Comparison of ENCODE assay signal across 2 cellular contexts in genomic region chr9:72951520-72952393, GRCh38.
A peak's percentile ranks its signal among the peaks of the same experiment; 100 is the strongest.
TF ChIP-seq lines count a peak whose summit lies in the region.

No MANE protein-coding gene starts in this region.

TF ChIP-seq in GM23338, 12 proteins besides CTCF, POLR2A, EP300 and RAD21:
- TF ChIP-seq NANOG (IDR thresholded peaks at IDR 0.05; ENCODE audit: borderline replicate concordance) (no peak), POLR2AphosphoS5 (IDR thresholded peaks at IDR 0.05; ENCODE audit: low read depth) (no peak), STAT1 (IDR thresholded peaks at IDR 0.05; ENCODE audit: unreplicated experiment) (no peak), EZH2 (IDR thresholded peaks at IDR 0.05; ENCODE audit: low read depth, unreplicated experiment) (no peak), JUNB (IDR thresholded peaks at IDR 0.05; ENCODE audit: unreplicated experiment) (no peak), ZNF114 (CRISPR knock-in tag; IDR thresholded peaks at IDR 0.05) (no peak), REST (IDR thresholded peaks at IDR 0.05; ENCODE audit: unreplicated experiment) (no peak), ZNF331 (CRISPR knock-in tag; IDR thresholded peaks at IDR 0.05; ENCODE audit: low read depth) (no peak), EZH2phosphoT487 (IDR thresholded peaks at IDR 0.05; ENCODE audit: unreplicated experiment) (no peak), CREB1 (CRISPR knock-in tag; IDR thresholded peaks at IDR 0.05; ENCODE audit: low read depth) (no peak)
- TF ChIP-seq, protein P1, sequence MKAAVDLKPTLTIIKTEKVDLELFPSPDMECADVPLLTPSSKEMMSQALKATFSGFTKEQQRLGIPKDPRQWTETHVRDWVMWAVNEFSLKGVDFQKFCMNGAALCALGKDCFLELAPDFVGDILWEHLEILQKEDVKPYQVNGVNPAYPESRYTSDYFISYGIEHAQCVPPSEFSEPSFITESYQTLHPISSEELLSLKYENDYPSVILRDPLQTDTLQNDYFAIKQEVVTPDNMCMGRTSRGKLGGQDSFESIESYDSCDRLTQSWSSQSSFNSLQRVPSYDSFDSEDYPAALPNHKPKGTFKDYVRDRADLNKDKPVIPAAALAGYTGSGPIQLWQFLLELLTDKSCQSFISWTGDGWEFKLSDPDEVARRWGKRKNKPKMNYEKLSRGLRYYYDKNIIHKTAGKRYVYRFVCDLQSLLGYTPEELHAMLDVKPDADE (IDR thresholded peaks at IDR 0.05): no peak
- TF ChIP-seq, protein P2, sequence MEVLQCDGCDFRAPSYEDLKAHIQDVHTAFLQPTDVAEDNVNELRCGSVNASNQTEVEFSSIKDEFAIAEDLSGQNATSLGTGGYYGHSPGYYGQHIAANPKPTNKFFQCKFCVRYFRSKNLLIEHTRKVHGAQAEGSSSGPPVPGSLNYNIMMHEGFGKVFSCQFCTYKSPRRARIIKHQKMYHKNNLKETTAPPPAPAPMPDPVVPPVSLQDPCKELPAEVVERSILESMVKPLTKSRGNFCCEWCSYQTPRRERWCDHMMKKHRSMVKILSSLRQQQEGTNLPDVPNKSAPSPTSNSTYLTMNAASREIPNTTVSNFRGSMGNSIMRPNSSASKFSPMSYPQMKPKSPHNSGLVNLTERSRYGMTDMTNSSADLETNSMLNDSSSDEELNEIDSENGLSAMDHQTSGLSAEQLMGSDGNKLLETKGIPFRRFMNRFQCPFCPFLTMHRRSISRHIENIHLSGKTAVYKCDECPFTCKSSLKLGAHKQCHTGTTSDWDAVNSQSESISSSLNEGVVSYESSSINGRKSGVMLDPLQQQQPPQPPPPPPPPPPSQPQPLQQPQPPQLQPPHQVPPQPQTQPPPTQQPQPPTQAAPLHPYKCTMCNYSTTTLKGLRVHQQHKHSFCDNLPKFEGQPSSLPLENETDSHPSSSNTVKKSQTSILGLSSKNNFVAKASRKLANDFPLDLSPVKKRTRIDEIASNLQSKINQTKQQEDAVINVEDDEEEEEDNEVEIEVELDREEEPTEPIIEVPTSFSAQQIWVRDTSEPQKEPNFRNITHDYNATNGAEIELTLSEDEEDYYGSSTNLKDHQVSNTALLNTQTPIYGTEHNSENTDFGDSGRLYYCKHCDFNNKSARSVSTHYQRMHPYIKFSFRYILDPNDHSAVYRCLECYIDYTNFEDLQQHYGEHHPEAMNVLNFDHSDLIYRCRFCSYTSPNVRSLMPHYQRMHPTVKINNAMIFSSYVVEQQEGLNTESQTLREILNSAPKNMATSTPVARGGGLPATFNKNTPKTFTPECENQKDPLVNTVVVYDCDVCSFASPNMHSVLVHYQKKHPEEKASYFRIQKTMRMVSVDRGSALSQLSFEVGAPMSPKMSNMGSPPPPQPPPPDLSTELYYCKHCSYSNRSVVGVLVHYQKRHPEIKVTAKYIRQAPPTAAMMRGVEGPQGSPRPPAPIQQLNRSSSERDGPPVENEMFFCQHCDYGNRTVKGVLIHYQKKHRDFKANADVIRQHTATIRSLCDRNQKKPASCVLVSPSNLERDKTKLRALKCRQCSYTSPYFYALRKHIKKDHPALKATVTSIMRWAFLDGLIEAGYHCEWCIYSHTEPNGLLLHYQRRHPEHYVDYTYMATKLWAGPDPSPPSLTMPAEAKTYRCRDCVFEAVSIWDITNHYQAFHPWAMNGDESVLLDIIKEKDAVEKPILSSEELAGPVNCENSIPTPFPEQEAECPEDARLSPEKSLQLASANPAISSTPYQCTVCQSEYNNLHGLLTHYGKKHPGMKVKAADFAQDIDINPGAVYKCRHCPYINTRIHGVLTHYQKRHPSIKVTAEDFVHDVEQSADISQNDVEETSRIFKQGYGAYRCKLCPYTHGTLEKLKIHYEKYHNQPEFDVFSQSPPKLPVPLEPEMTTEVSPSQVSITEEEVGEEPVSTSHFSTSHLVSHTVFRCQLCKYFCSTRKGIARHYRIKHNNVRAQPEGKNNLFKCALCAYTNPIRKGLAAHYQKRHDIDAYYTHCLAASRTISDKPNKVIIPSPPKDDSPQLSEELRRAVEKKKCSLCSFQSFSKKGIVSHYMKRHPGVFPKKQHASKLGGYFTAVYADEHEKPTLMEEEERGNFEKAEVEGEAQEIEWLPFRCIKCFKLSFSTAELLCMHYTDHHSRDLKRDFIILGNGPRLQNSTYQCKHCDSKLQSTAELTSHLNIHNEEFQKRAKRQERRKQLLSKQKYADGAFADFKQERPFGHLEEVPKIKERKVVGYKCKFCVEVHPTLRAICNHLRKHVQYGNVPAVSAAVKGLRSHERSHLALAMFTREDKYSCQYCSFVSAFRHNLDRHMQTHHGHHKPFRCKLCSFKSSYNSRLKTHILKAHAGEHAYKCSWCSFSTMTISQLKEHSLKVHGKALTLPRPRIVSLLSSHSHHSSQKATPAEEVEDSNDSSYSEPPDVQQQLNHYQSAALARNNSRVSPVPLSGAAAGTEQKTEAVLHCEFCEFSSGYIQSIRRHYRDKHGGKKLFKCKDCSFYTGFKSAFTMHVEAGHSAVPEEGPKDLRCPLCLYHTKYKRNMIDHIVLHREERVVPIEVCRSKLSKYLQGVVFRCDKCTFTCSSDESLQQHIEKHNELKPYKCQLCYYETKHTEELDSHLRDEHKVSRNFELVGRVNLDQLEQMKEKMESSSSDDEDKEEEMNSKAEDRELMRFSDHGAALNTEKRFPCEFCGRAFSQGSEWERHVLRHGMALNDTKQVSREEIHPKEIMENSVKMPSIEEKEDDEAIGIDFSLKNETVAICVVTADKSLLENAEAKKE (CRISPR knock-in tag; IDR thresholded peaks at IDR 0.05): no peak
TF ChIP-seq in GM23338: peak in this region for 0.

TF ChIP-seq in K562, 482 proteins besides CTCF, POLR2A, EP300 and RAD21:
- TF ChIP-seq RNF2 (IDR thresholded peaks at IDR 0.05): no peak
- TF ChIP-seq CCAR2 (IDR thresholded peaks at IDR 0.05; ENCODE audit: low read depth, low read length): no peak
- 0 out of 2 replicates have a peak, but pooled peaks have one; percentile 15 for TF ChIP-seq ELF1 (tag; IDR thresholded peaks at IDR 0.05)
- TF ChIP-seq, protein P3, sequence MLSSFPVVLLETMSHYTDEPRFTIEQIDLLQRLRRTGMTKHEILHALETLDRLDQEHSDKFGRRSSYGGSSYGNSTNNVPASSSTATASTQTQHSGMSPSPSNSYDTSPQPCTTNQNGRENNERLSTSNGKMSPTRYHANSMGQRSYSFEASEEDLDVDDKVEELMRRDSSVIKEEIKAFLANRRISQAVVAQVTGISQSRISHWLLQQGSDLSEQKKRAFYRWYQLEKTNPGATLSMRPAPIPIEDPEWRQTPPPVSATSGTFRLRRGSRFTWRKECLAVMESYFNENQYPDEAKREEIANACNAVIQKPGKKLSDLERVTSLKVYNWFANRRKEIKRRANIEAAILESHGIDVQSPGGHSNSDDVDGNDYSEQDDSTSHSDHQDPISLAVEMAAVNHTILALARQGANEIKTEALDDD (IDR thresholded peaks at IDR 0.05): no peak
- no peak for TF ChIP-seq ZNF12 (CRISPR knock-in tag; IDR thresholded peaks at IDR 0.05)
- no peak for TF ChIP-seq U2AF1 (optimal IDR thresholded peaks at IDR 0.05; ENCODE audit: low read depth, low read length)
- no peak for TF ChIP-seq ZFP1 (CRISPR knock-in tag; IDR thresholded peaks at IDR 0.05)
- TF ChIP-seq, protein P4, sequence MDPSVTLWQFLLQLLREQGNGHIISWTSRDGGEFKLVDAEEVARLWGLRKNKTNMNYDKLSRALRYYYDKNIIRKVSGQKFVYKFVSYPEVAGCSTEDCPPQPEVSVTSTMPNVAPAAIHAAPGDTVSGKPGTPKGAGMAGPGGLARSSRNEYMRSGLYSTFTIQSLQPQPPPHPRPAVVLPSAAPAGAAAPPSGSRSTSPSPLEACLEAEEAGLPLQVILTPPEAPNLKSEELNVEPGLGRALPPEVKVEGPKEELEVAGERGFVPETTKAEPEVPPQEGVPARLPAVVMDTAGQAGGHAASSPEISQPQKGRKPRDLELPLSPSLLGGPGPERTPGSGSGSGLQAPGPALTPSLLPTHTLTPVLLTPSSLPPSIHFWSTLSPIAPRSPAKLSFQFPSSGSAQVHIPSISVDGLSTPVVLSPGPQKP (CRISPR knock-in tag; IDR thresholded peaks at IDR 0.05): no peak
- no peak for TF ChIP-seq CBX5 (IDR thresholded peaks at IDR 0.05; ENCODE audit: borderline replicate concordance, low read depth)
- TF ChIP-seq KDM5B (IDR thresholded peaks at IDR 0.05; ENCODE audit: insufficient replicate concordance, low read depth, low read length): no peak
- no peak for TF ChIP-seq NCOA6 (IDR thresholded peaks at IDR 0.05)
- no peak for TF ChIP-seq CLOCK (CRISPR knock-in tag; IDR thresholded peaks at IDR 0.05; ENCODE audit: borderline replicate concordance)
- no peak for TF ChIP-seq POU5F1 (IDR thresholded peaks at IDR 0.05; ENCODE audit: borderline replicate concordance, low read depth, low read length, partially characterized antibody)
- no peak for TF ChIP-seq ZNF384 (IDR thresholded peaks at IDR 0.05; ENCODE audit: low read depth, low read length)
- no peak for TF ChIP-seq HNRNPUL1 (IDR thresholded peaks at IDR 0.05; ENCODE audit: low read length)
- no peak for TF ChIP-seq THAP7 (CRISPR knock-in tag; IDR thresholded peaks at IDR 0.05)
- no peak for TF ChIP-seq HNRNPLL (IDR thresholded peaks at IDR 0.05; ENCODE audit: low read depth, low read length, poor library complexity, severe bottlenecking)
- no peak for TF ChIP-seq SUPT5H (IDR thresholded peaks at IDR 0.05)
- no peak for TF ChIP-seq LEF1 (IDR thresholded peaks at IDR 0.05)
- TF ChIP-seq, protein P5, sequence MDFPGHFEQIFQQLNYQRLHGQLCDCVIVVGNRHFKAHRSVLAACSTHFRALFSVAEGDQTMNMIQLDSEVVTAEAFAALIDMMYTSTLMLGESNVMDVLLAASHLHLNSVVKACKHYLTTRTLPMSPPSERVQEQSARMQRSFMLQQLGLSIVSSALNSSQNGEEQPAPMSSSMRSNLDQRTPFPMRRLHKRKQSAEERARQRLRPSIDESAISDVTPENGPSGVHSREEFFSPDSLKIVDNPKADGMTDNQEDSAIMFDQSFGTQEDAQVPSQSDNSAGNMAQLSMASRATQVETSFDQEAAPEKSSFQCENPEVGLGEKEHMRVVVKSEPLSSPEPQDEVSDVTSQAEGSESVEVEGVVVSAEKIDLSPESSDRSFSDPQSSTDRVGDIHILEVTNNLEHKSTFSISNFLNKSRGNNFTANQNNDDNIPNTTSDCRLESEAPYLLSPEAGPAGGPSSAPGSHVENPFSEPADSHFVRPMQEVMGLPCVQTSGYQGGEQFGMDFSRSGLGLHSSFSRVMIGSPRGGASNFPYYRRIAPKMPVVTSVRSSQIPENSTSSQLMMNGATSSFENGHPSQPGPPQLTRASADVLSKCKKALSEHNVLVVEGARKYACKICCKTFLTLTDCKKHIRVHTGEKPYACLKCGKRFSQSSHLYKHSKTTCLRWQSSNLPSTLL (IDR thresholded peaks at IDR 0.05): no peak
- TF ChIP-seq SPI1 (IDR thresholded peaks at IDR 0.05; ENCODE audit: borderline replicate concordance, low read depth, low read length): peak; percentile 57
- TF ChIP-seq SOX6 (IDR thresholded peaks at IDR 0.05): no peak
- no peak for TF ChIP-seq TEAD4 (IDR thresholded peaks at IDR 0.05; ENCODE audit: low read length)
- TF ChIP-seq TEAD4 (CRISPR knock-in tag; IDR thresholded peaks at IDR 0.05; ENCODE audit: borderline replicate concordance): no peak
- TF ChIP-seq ZNF707 (CRISPR knock-in tag; conservative IDR thresholded peaks at IDR 0.05): no peak
- TF ChIP-seq BCOR (IDR thresholded peaks at IDR 0.05): no peak
- 0 out of 2 replicates have a peak, but pooled peaks have one; percentile 14 for TF ChIP-seq POLR2H (tag; IDR thresholded peaks at IDR 0.05; ENCODE audit: low read depth)
